Comparison of ENCODE assay signal across 1 cellular context in genomic region chr17:6713130-6713917, GRCh38.
A peak's percentile ranks its signal among the peaks of the same experiment; 100 is the strongest.
TF ChIP-seq lines count a peak whose summit lies in the region.

Gene SLC13A5 (minus strand): TSS chr17:6713369. CDS start chr17:6713333, 36 bp downstream.

TF ChIP-seq in HepG2, 621 proteins besides CTCF, POLR2A, EP300 and RAD21 (continued from another document and continues in another):
- no peak; the same call in 1 of the 2 replicates for TF ChIP-seq TFE3 (CRISPR knock-in tag; IDR thresholded peaks at IDR 0.05)
- TF ChIP-seq FOXO4 (CRISPR knock-in tag; conservative IDR thresholded peaks at IDR 0.05), result no peak
- no peak for TF ChIP-seq HNRNPH1 (optimal IDR thresholded peaks at IDR 0.05; ENCODE audit: low read depth, low read length)
- no peak for TF ChIP-seq ZNF572 (CRISPR knock-in tag; IDR thresholded peaks at IDR 0.05)
- TF ChIP-seq CC2D1A (CRISPR knock-in tag; IDR thresholded peaks at IDR 0.05), result peak; percentile 79; the same call in 1 of the 2 replicates
- peak; percentile 85 for TF ChIP-seq PHF21A (CRISPR knock-in tag; IDR thresholded peaks at IDR 0.05)
- peak; percentile 87 for TF ChIP-seq ERF (CRISPR knock-in tag; IDR thresholded peaks at IDR 0.05)
- peak; percentile 69 for TF ChIP-seq YEATS4 (CRISPR knock-in tag; IDR thresholded peaks at IDR 0.05; ENCODE audit: borderline replicate concordance)
- TF ChIP-seq, protein P1, sequence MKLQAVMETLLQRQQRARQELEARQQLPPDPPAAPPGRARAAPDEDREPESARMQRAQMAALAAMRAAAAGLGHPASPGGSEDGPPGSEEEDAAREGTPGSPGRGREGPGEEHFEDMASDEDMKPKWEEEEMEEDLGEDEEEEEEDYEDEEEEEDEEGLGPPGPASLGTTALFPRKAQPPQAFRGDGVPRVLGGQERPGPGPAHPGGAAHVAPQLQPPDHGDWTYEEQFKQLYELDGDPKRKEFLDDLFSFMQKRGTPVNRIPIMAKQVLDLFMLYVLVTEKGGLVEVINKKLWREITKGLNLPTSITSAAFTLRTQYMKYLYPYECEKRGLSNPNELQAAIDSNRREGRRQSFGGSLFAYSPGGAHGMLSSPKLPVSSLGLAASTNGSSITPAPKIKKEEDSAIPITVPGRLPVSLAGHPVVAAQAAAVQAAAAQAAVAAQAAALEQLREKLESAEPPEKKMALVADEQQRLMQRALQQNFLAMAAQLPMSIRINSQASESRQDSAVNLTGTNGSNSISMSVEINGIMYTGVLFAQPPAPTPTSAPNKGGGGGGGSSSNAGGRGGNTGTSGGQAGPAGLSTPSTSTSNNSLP (IDR thresholded peaks at IDR 0.05; ENCODE audit: low read depth, low read length), result no peak
- no peak for TF ChIP-seq ZNF556 (CRISPR knock-in tag; IDR thresholded peaks at IDR 0.05; ENCODE audit: borderline replicate concordance)
- TF ChIP-seq ZNF570 (CRISPR knock-in tag; IDR thresholded peaks at IDR 0.05; ENCODE audit: borderline replicate concordance), result peak; percentile 59; the same call in 1 of the 2 replicates
- peak; percentile 44; the same call in 1 of the 2 replicates for TF ChIP-seq ETV5 (CRISPR knock-in tag; IDR thresholded peaks at IDR 0.05; ENCODE audit: borderline replicate concordance)
- TF ChIP-seq HMG20A (CRISPR knock-in tag; IDR thresholded peaks at IDR 0.05; ENCODE audit: borderline replicate concordance), result no peak
- TF ChIP-seq, protein P2, sequence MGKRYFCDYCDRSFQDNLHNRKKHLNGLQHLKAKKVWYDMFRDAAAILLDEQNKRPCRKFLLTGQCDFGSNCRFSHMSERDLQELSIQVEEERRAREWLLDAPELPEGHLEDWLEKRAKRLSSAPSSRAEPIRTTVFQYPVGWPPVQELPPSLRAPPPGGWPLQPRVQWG (CRISPR knock-in tag; IDR thresholded peaks at IDR 0.05; ENCODE audit: borderline replicate concordance, low read depth), result no peak
- TF ChIP-seq LBX2 (CRISPR knock-in tag; IDR thresholded peaks at IDR 0.05; ENCODE audit: borderline replicate concordance), result peak; percentile 44; the same call in 1 of the 2 replicates
- peak; percentile 68 for TF ChIP-seq RARA (CRISPR knock-in tag; IDR thresholded peaks at IDR 0.05)
- peak; percentile 73 for TF ChIP-seq SRSF1 (optimal IDR thresholded peaks at IDR 0.05; ENCODE audit: low read depth, low read length)
- TF ChIP-seq FIP1L1 (IDR thresholded peaks at IDR 0.05; ENCODE audit: borderline replicate concordance, insufficient read depth, low read depth, low read length), result no peak
- TF ChIP-seq E2F5 (CRISPR knock-in tag; conservative IDR thresholded peaks at IDR 0.05), result 0 out of 2 replicates have a peak, but pooled peaks have one; percentile 38
- TF ChIP-seq SP5 (CRISPR knock-in tag; IDR thresholded peaks at IDR 0.05; ENCODE audit: borderline replicate concordance, low read depth), result peak; percentile 96
- peak; percentile 52; the same call in 1 of the 2 replicates for TF ChIP-seq RELA (CRISPR knock-in tag; IDR thresholded peaks at IDR 0.05)
- peak; percentile 87 for TF ChIP-seq ZNF441 (CRISPR knock-in tag; IDR thresholded peaks at IDR 0.05; ENCODE audit: borderline replicate concordance)
- TF ChIP-seq CBX5 (CRISPR knock-in tag; IDR thresholded peaks at IDR 0.05; ENCODE audit: borderline replicate concordance), result no peak; the same call in 1 of the 2 replicates
- no peak; the same call in 1 of the 2 replicates for TF ChIP-seq PRMT3 (CRISPR knock-in tag; IDR thresholded peaks at IDR 0.05; ENCODE audit: borderline replicate concordance, low read depth)
- TF ChIP-seq BHLHE40 (IDR thresholded peaks at IDR 0.05; ENCODE audit: low read length), result no peak
- TF ChIP-seq, protein P3, sequence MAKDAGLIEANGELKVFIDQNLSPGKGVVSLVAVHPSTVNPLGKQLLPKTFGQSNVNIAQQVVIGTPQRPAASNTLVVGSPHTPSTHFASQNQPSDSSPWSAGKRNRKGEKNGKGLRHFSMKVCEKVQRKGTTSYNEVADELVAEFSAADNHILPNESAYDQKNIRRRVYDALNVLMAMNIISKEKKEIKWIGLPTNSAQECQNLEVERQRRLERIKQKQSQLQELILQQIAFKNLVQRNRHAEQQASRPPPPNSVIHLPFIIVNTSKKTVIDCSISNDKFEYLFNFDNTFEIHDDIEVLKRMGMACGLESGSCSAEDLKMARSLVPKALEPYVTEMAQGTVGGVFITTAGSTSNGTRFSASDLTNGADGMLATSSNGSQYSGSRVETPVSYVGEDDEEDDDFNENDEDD (CRISPR knock-in tag; IDR thresholded peaks at IDR 0.05; ENCODE audit: borderline replicate concordance), result peak; percentile 56
- TF ChIP-seq, protein P4, sequence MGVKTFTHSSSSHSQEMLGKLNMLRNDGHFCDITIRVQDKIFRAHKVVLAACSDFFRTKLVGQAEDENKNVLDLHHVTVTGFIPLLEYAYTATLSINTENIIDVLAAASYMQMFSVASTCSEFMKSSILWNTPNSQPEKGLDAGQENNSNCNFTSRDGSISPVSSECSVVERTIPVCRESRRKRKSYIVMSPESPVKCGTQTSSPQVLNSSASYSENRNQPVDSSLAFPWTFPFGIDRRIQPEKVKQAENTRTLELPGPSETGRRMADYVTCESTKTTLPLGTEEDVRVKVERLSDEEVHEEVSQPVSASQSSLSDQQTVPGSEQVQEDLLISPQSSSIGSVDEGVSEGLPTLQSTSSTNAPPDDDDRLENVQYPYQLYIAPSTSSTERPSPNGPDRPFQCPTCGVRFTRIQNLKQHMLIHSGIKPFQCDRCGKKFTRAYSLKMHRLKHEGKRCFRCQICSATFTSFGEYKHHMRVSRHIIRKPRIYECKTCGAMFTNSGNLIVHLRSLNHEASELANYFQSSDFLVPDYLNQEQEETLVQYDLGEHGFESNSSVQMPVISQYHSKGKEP (CRISPR knock-in tag; IDR thresholded peaks at IDR 0.05), result peak; percentile 57; the same call in 1 of the 2 replicates
- TF ChIP-seq ZBTB33 (CRISPR knock-in tag; IDR thresholded peaks at IDR 0.05), result no peak
- TF ChIP-seq ZNF775 (CRISPR knock-in tag; IDR thresholded peaks at IDR 0.05; ENCODE audit: borderline replicate concordance), result no peak
- TF ChIP-seq TMF1 (CRISPR knock-in tag; IDR thresholded peaks at IDR 0.05; ENCODE audit: low read depth), result peak; percentile 84
- TF ChIP-seq ZNF557 (CRISPR knock-in tag; IDR thresholded peaks at IDR 0.05), result 0 out of 2 replicates have a peak, but pooled peaks have one; percentile 28
- TF ChIP-seq ATF1 (CRISPR knock-in tag; IDR thresholded peaks at IDR 0.05), result no peak
- TF ChIP-seq ZSCAN30 (CRISPR knock-in tag; IDR thresholded peaks at IDR 0.05), result peak; percentile 69; the same call in 1 of the 2 replicates
- TF ChIP-seq GABPA (IDR thresholded peaks at IDR 0.05; ENCODE audit: low read depth, low read length), result no peak
- no peak for TF ChIP-seq GABPA (CRISPR knock-in tag; IDR thresholded peaks at IDR 0.05; ENCODE audit: low read depth)
- no peak; the same call in 1 of the 2 replicates for TF ChIP-seq ZFP82 (CRISPR knock-in tag; IDR thresholded peaks at IDR 0.05; ENCODE audit: borderline replicate concordance)
- TF ChIP-seq ZNF558 (CRISPR knock-in tag; IDR thresholded peaks at IDR 0.05; ENCODE audit: borderline replicate concordance), result 0 out of 2 replicates have a peak, but pooled peaks have one; percentile 20
- no peak for TF ChIP-seq JUNB (CRISPR knock-in tag; IDR thresholded peaks at IDR 0.05; ENCODE audit: borderline replicate concordance)
- no peak for TF ChIP-seq ZNF644 (CRISPR knock-in tag; IDR thresholded peaks at IDR 0.05; ENCODE audit: low read depth)
- TF ChIP-seq TSC22D2 (CRISPR knock-in tag; IDR thresholded peaks at IDR 0.05; ENCODE audit: borderline replicate concordance), result no peak
- peak in 1 of 2 experiments; percentile 46; a peak in 1 of 4 replicates for TF ChIP-seq REST (IDR thresholded peaks at IDR 0.05; ENCODE audit: borderline replicate concordance in 1 of 2, low read depth in 1 of 2, low read length in 2 of 2)
- TF ChIP-seq TAF1 (CRISPR knock-in tag; IDR thresholded peaks at IDR 0.05), result peak; percentile 91
- TF ChIP-seq KLF15 (CRISPR knock-in tag; IDR thresholded peaks at IDR 0.05; ENCODE audit: borderline replicate concordance), result peak; percentile 45; the same call in 1 of the 2 replicates
- no peak for TF ChIP-seq ZNF333 (CRISPR knock-in tag; IDR thresholded peaks at IDR 0.05; ENCODE audit: borderline replicate concordance)
- TF ChIP-seq ZMYM2 (CRISPR knock-in tag; IDR thresholded peaks at IDR 0.05), result no peak; the same call in none of the 2 replicates
- TF ChIP-seq FOSL1 (CRISPR knock-in tag; IDR thresholded peaks at IDR 0.05; ENCODE audit: borderline replicate concordance), result no peak
- no peak; the same call in 1 of the 2 replicates for TF ChIP-seq GATAD1 (CRISPR knock-in tag; IDR thresholded peaks at IDR 0.05)
- peak; percentile 77 for TF ChIP-seq SAP130 (CRISPR knock-in tag; IDR thresholded peaks at IDR 0.05; ENCODE audit: low read depth)
- no peak for TF ChIP-seq ZNF468 (CRISPR knock-in tag; IDR thresholded peaks at IDR 0.05)
- TF ChIP-seq GLI4 (CRISPR knock-in tag; IDR thresholded peaks at IDR 0.05; ENCODE audit: borderline replicate concordance), result no peak
